ENCODE assay signal across 24 cellular contexts in genomic region chr9:110006657-110007056, GRCh38.
DNase-seq lines count a peak whose midpoint lies in the region; ATAC-seq and TF ChIP-seq lines count a peak whose summit lies in the region.
"Had no signal": no experiment of that assay in that cellular context is flagged by ENCODE, and none has a peak within 500 bp of the region (broad histone marks: within the 10 kb centered on the region; RNA-seq: fewer than 3 reads in every experiment).

No MANE protein-coding gene starts in this region.

- H3K27me3 Mint-ChIP-seq in MCF 10A (ENCODE audit: insufficient read depth, unreplicated experiment) (no peaks in the 10 kb centered on the region), endothelial cell (ENCODE audit: unreplicated experiment) (peaks cover 7% of the 10 kb centered on the region)
- H3K27me3 Mint-ChIP-seq in stimulated activated memory B cell treated with anti-CD40 and anti-IgM and Interleukin-4, amounts not matched to agents 10 μg/mL and 1 μg/mL and 100 μg/mL, for 72 hours = no peaks in the 10 kb centered on the region
- H3K27me3 Mint-ChIP-seq: CD4-positive, alpha-beta T cell had no signal

- 100% methylated on average over 2 of the region's 2 CpGs for whole genome bisulfite sequencing in mammary epithelial cell (ENCODE audit: low coverage, missing lambda C conversion rate)

- H3K4me1 Mint-ChIP-seq in MCF 10A (ENCODE audit: insufficient read depth, unreplicated experiment) (no peaks in the 10 kb centered on the region), endothelial cell (ENCODE audit: unreplicated experiment) (no peaks in the 10 kb centered on the region)
- peaks cover 43% of the 10 kb centered on the region for H3K4me1 Mint-ChIP-seq in stimulated activated memory B cell treated with anti-CD40 and anti-IgM and Interleukin-4, amounts not matched to agents 10 μg/mL and 1 μg/mL and 100 μg/mL, for 72 hours

- no peak overlapping the region for H3K4me3 ChIP-seq in mammary epithelial cell (replicated peaks in 1 of 3; ENCODE audit: insufficient read depth in 1 of 3, low read depth in 2 of 3, low read length in 3 of 3)
- H3K4me3 ChIP-seq: HAP-1, left ventricle myocardium inferior, PC-9, psoas muscle, SJSA1, skin epidermis had no signal

- CTCF ChIA-PET in MCF 10A (lab: Yijun Ruan, JAX) (interaction anchor here (0.7 to 0.9 kb wide), 2 partner anchors 51 to 267 kb away, joined by 3 to 5 read pairs; no protein-coding TSS in a partner anchor), mammary epithelial cell (lab: Charles Lee; ENCODE audit: low non-redundant PET) (no interaction called here), GM10248 (lab: Yijun Ruan, JAX) (interaction anchor here (0.8 to 1.4 kb wide), 4 partner anchors 9 to 595 kb away, joined by 3 to 4 read pairs (median 3); no protein-coding TSS in a partner anchor)

- H3K36me3 ChIP-seq in mammary epithelial cell (ENCODE audit: insufficient read depth, low read length) = no peaks in the 10 kb centered on the region
- H3K36me3 ChIP-seq: HAP-1, left ventricle myocardium inferior, neutrophil, SJSA1 had no signal

- H3K9me3 Mint-ChIP-seq in MCF 10A (ENCODE audit: unreplicated experiment) (no peaks in the 10 kb centered on the region), endothelial cell (ENCODE audit: unreplicated experiment) (peaks cover 10% of the 10 kb centered on the region)
- H3K9me3 Mint-ChIP-seq in stimulated activated memory B cell treated with anti-CD40 and anti-IgM and Interleukin-4, amounts not matched to agents 10 μg/mL and 1 μg/mL and 100 μg/mL, for 72 hours = peaks cover 19% of the 10 kb centered on the region

- H3K27me3 ChIP-seq in mammary epithelial cell (ENCODE audit: insufficient read depth, low read length) = no peaks in the 10 kb centered on the region
- H3K27me3 ChIP-seq: SJSA1 had no signal

- no peaks in the 10 kb centered on the region for H3K9me3 ChIP-seq in mammary epithelial cell (replicated peaks; ENCODE audit: insufficient read depth, low read length)
- H3K9me3 ChIP-seq: HAP-1, left ventricle myocardium inferior, neutrophil, psoas muscle, SJSA1 had no signal

- H3K27ac Mint-ChIP-seq in MCF 10A (ENCODE audit: low read depth, unreplicated experiment) (no peak overlapping the region), endothelial cell (ENCODE audit: unreplicated experiment) (no peak overlapping the region)
- H3K27ac Mint-ChIP-seq in stimulated activated memory B cell treated with anti-CD40 and anti-IgM and Interleukin-4, amounts not matched to agents 10 μg/mL and 1 μg/mL and 100 μg/mL, for 72 hours = peak overlapping the region; percentile 86

- H4K20me1 ChIP-seq in mammary epithelial cell (ENCODE audit: insufficient read depth, low read length) = no peaks in the 10 kb centered on the region

- no peak overlapping the region for H2AFZ ChIP-seq in mammary epithelial cell (ENCODE audit: low read depth, low read length)

- in situ Hi-C loops in mammary epithelial cell (cut with MboI; ENCODE audit: low sequenced_read_pairs in 2 of 2) = no loop called here

- dilution Hi-C loops in mammary epithelial cell (cut with HindIII; ENCODE audit: low sequenced_read_pairs) = no loop called here

- no peak for ATAC-seq in stimulated activated memory B cell treated with anti-CD40 and anti-IgM and Interleukin-4, amounts not matched to agents 10 μg/mL and 1 μg/mL and 100 μg/mL, for 72 hours
- ATAC-seq in Right ventricle myocardium inferior = no peak
- ATAC-seq: psoas muscle had no signal

- DNase-seq in MCF 10A (ENCODE audit: unreplicated experiment) (no peak), mammary epithelial cell (no peak), NCI-H69 (lab: John Stamatoyannopoulos, UW) (peak; percentile 74), endothelial cell (ENCODE audit: low spot score) (no peak), Right ventricle myocardium inferior (ENCODE audit: missing footprints) (no peak), epidermal melanocyte (ENCODE audit: insufficient read length, low spot score) (no peak), GM10248 (ENCODE audit: extremely low spot score) (no peak)
- DNase-seq: activated CD8-positive, alpha-beta memory T cell treated with anti-CD3 and anti-CD28 coated beads for 24 hours; activated naive CD4-positive, alpha-beta T cell treated with anti-CD3 and anti-CD28 coated beads, Interleukin-2, amount 50 U/mL, for 16 hours; activated T-cell treated with anti-CD3 and anti-CD28 coated beads, Interleukin-2, amount 50 U/mL, for 48 hours; anterior cingulate cortex; CD4-positive, alpha-beta T cell; DMS79 treated with DMSO at 0.1 percent for 48 hours; left ventricle myocardium inferior; NCI-H774; PC-9; psoas muscle; stimulated activated naive CD4-positive, alpha-beta T cell treated with Interleukin-2 at 50 U/mL for 16 hours; T-helper 9 cell had no signal

- no peaks in the 10 kb centered on the region for H3K79me2 ChIP-seq in mammary epithelial cell (ENCODE audit: insufficient read depth, low read length)

- BruUV-seq in MCF 10A (replicated peaks; lab: Mats Ljungman, UMichigan) (no TSS peak), mammary epithelial cell (replicated peaks; lab: Mats Ljungman, UMichigan) (no TSS peak)

- H3K36me3 Mint-ChIP-seq in MCF 10A (ENCODE audit: insufficient read depth, unreplicated experiment) = no peaks in the 10 kb centered on the region
- H3K36me3 Mint-ChIP-seq in endothelial cell (ENCODE audit: low read depth, unreplicated experiment) = peaks cover 6% of the 10 kb centered on the region
- peaks cover 26% of the 10 kb centered on the region for H3K36me3 Mint-ChIP-seq in stimulated activated memory B cell treated with anti-CD40 and anti-IgM and Interleukin-4, amounts not matched to agents 10 μg/mL and 1 μg/mL and 100 μg/mL, for 72 hours

- POLR2A ChIA-PET in MCF 10A (lab: Yijun Ruan, JAX) (no interaction called here), GM10248 (lab: Yijun Ruan, JAX) (no interaction called here)

- no peak overlapping the region for H3K27ac ChIP-seq in mammary epithelial cell (ENCODE audit: insufficient read depth, low read depth, low read length)
- H3K27ac ChIP-seq: left ventricle myocardium inferior, neutrophil, PC-9, psoas muscle, SJSA1, skin epidermis had no signal

- peaks cover 3% of the 10 kb centered on the region for H3K4me1 ChIP-seq in mammary epithelial cell (ENCODE audit: insufficient read depth, low read length)
- H3K4me1 ChIP-seq: HAP-1, left ventricle myocardium inferior, psoas muscle, SJSA1 had no signal

- H3K4me3 Mint-ChIP-seq in MCF 10A (ENCODE audit: unreplicated experiment) (no peak overlapping the region), endothelial cell (ENCODE audit: unreplicated experiment) (peak overlapping the region; percentile 60)
- H3K4me3 Mint-ChIP-seq in stimulated activated memory B cell treated with anti-CD40 and anti-IgM and Interleukin-4, amounts not matched to agents 10 μg/mL and 1 μg/mL and 100 μg/mL, for 72 hours = no peak overlapping the region

- TF ChIP-seq CTCF in MCF 10A (IDR thresholded peaks at IDR 0.05; ENCODE audit: unreplicated experiment) (peak; percentile 11), mammary epithelial cell (conservative IDR thresholded peaks at IDR 0.05 in 1 of 2, IDR thresholded peaks at IDR 0.05 in 1 of 2; ENCODE audit: extremely low read depth in 1 of 2, insufficient read depth in 1 of 2, low read depth in 1 of 2, low read length in 2 of 2) (peak in 1 of 2 donors; percentile 9), endothelial cell (IDR thresholded peaks at IDR 0.05; ENCODE audit: unreplicated experiment) (no peak), GM10248 (IDR thresholded peaks at IDR 0.05; ENCODE audit: control extremely low read depth, extremely low read depth, low read depth, missing control alignments) (no peak)

- H3K4me2 ChIP-seq in mammary epithelial cell (ENCODE audit: insufficient read depth, low read depth, low read length) = no peak overlapping the region

- intact Hi-C loops in MCF 10A (cut with micrococcal nuclease) = no loop called here
- intact Hi-C loops in mammary epithelial cell (cut with micrococcal nuclease) = no loop called here
- intact Hi-C loops in Right ventricle myocardium inferior (cut with DNase I) = loop anchor here (5.0 kb wide), 1 partner anchor 44 kb away; no protein-coding TSS in a partner anchor

- H3K9ac ChIP-seq in mammary epithelial cell (ENCODE audit: insufficient read depth, low read length) = no peak overlapping the region
